9 cellular contexts compared by ENCODE assay signal in the genomic region with DNA sequence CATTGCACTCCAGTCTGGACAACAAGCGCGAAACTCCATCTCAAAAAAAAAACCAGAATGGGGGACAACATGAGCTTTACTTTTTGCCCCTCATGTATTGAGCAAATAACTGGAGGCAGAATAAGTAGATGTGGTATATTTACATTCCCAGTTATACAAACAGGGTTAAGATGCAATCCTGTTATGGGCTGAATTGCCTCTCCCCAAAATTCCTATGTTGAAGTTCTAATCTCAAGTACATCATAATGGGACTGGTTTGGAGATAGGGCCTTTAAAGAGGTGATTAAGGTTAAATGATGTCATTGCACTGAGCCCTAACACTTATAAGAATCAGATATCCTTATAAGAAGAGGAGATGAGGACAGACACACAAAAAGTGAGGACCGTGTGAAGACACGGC.
"Had no signal": no experiment of that assay in that cellular context is flagged by ENCODE, and none has a peak within 500 bp of the region (broad histone marks: within the 10 kb centered on the region; RNA-seq: fewer than 3 reads in every experiment).

No MANE protein-coding gene starts in this region.

- H3K27ac ChIP-seq: HL-60 had no signal

- ATAC-seq: HCT116, K562 had no signal

- H3K4me3 ChIP-seq: GM23338, K562 had no signal

- DNase-seq: H9, HFFc6, IMR-90 had no signal

- H2AFZ ChIP-seq: GM23338 had no signal

- H3K4me2 ChIP-seq: GM23338 had no signal

- FAIRE-seq: H1, H54, K562 had no signal
